ENCODE assay signal across 1 cellular context in the genomic region with DNA sequence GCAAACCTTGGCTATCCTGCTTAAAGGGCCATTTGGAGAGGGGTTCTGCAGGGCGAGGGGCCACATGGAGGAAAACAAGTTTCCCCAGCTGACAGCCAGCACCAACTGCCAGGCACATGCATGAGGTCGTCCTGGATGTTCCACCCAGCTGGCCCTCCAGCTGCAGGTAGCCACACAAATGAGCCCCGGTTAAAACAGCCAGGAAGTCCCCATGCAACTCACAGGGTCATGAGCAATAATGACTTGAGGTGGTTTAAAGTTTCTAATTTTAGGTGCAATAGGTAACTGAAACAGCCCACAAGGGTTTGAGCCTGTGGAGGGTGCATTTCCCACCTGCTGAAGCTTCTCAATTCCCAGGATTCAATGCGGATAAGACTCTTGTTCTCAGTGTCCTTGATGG.
TF ChIP-seq lines count a peak whose summit lies in the region.

No MANE protein-coding gene starts in this region.

TF ChIP-seq in GM12878, 131 proteins besides CTCF, POLR2A, EP300 and RAD21 (continued from another document):
- TF ChIP-seq, protein P1, sequence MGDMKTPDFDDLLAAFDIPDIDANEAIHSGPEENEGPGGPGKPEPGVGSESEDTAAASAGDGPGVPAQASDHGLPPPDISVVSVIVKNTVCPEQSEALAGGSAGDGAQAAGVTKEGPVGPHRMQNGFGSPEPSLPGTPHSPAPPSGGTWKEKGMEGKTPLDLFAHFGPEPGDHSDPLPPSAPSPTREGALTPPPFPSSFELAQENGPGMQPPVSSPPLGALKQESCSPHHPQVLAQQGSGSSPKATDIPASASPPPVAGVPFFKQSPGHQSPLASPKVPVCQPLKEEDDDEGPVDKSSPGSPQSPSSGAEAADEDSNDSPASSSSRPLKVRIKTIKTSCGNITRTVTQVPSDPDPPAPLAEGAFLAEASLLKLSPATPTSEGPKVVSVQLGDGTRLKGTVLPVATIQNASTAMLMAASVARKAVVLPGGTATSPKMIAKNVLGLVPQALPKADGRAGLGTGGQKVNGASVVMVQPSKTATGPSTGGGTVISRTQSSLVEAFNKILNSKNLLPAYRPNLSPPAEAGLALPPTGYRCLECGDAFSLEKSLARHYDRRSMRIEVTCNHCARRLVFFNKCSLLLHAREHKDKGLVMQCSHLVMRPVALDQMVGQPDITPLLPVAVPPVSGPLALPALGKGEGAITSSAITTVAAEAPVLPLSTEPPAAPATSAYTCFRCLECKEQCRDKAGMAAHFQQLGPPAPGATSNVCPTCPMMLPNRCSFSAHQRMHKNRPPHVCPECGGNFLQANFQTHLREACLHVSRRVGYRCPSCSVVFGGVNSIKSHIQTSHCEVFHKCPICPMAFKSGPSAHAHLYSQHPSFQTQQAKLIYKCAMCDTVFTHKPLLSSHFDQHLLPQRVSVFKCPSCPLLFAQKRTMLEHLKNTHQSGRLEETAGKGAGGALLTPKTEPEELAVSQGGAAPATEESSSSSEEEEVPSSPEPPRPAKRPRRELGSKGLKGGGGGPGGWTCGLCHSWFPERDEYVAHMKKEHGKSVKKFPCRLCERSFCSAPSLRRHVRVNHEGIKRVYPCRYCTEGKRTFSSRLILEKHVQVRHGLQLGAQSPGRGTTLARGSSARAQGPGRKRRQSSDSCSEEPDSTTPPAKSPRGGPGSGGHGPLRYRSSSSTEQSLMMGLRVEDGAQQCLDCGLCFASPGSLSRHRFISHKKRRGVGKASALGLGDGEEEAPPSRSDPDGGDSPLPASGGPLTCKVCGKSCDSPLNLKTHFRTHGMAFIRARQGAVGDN (IDR thresholded peaks at IDR 0.05), result 0 out of 2 replicates have a peak, but pooled peaks have one; percentile 15
- TF ChIP-seq TCF3 (IDR thresholded peaks at IDR 0.05; ENCODE audit: borderline replicate concordance, insufficient read depth, low read depth, low read length) (0 out of 2 replicates have a peak, but pooled peaks have one; percentile 49), ZNF24 (IDR thresholded peaks at IDR 0.05) (0 out of 2 replicates have a peak, but pooled peaks have one; percentile 8), NR2F1 (conservative IDR thresholded peaks at IDR 0.05) (peak; percentile 60), BHLHE40 (IDR thresholded peaks at IDR 0.05; ENCODE audit: borderline replicate concordance in 1 of 2, low read depth in 2 of 2, low read length in 1 of 2) (peak in 1 of 2 experiments; percentile 79; a peak in 2 of 4 replicates), MEF2A (IDR thresholded peaks at IDR 0.05; ENCODE audit: insufficient read depth, low read depth, low read length) (0 out of 2 replicates have a peak, but pooled peaks have one; percentile 39), IKZF2 (IDR thresholded peaks at IDR 0.05) (peak; percentile 59 to 61; a peak in 2 of 4 replicates), MTA2 (IDR thresholded peaks at IDR 0.05; ENCODE audit: low read depth) (peak; percentile 67; the same call in 1 of the 2 replicates), MEF2B (IDR thresholded peaks at IDR 0.05; ENCODE audit: partially characterized antibody, poor library complexity, severe bottlenecking) (peak; percentile 74), TCF12 (IDR thresholded peaks at IDR 0.05; ENCODE audit: low read depth, low read length) (peak; percentile 86), IKZF1 (conservative IDR thresholded peaks at IDR 0.05) (peak; percentile 50), ATF7 (IDR thresholded peaks at IDR 0.05; ENCODE audit: low read depth) (peak; percentile 21; the same call in 1 of the 2 replicates)
- TF ChIP-seq, protein P2, sequence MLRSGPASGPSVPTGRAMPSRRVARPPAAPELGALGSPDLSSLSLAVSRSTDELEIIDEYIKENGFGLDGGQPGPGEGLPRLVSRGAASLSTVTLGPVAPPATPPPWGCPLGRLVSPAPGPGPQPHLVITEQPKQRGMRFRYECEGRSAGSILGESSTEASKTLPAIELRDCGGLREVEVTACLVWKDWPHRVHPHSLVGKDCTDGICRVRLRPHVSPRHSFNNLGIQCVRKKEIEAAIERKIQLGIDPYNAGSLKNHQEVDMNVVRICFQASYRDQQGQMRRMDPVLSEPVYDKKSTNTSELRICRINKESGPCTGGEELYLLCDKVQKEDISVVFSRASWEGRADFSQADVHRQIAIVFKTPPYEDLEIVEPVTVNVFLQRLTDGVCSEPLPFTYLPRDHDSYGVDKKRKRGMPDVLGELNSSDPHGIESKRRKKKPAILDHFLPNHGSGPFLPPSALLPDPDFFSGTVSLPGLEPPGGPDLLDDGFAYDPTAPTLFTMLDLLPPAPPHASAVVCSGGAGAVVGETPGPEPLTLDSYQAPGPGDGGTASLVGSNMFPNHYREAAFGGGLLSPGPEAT (IDR thresholded peaks at IDR 0.05; ENCODE audit: low read depth), result peak; percentile 67; the same call in 1 of the 2 replicates
TF ChIP-seq in GM12878: peak in this region for 14; not testable (repeated sequence) for 117.
